8 cellular contexts compared by ENCODE assay signal in the genomic region with DNA sequence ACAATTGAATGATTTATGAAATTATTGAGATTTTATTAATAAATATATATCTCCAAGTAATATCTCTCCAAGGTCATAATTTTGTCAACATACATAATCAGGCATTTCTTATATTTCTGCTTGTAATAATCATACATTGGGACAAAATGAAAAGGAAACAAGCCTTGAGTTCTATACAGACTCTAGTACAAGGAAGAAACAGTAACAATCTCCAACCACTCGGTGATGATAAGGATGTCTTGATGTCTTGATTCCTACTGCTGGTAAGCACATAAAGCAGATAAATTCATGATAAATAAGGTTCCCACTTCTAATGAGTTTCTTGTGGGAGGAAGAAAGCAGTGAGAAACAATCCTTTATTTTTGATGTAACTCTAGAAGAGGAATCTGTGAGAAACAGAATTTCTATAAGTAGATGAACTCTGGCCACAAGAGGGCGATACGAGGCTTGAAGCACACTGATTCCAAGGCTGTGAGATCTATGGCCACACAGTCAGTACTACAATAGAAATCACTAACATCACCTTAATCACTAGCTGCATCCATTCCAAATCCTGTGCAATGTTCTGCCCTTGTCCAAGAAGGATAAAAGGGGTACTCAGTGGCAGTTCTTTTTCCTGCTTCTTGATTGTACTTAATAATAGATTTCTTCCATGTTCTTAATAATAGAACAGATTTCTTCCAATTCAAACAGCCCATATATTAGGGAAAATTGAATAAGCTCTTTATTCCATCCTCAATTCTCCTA. TPM values are rescaled to one million over a fixed set of nuclear protein-coding genes. Genes with fewer than 3 reads are reported as not detected.
DNase-seq lines count a peak whose midpoint lies in the region; ATAC-seq and TF ChIP-seq lines count a peak whose summit lies in the region.

No MANE protein-coding gene starts in this region.

- ATAC-seq in HCT116, result peak; percentile 97
- no peak for ATAC-seq in HG03097 (IDR thresholded peaks at IDR 0.05; ENCODE audit: low FRiP score, unreplicated experiment)

- no TSS peak for BruUV-seq in HCT116 (replicated peaks; lab: Mats Ljungman, UMichigan)

- TF ChIP-seq RAD21 in HCT116 (IDR thresholded peaks at IDR 0.05; ENCODE audit: low read depth), result peak; percentile 82

- no peak overlapping the region for H3K9ac ChIP-seq in HCT116 (ENCODE audit: low read length)

- intact Hi-C loops in HCT116 (cut with micrococcal nuclease), result loop anchor here (1.0 to 5.0 kb wide), 3 partner anchors 116 to 504 kb away; no protein-coding TSS in a partner anchor

- CTCF ChIA-PET in HCT116 (lab: Charles Lee), result interaction anchor here (0.6 to 2.4 kb wide), 16 partner anchors 13 to 499 kb away, joined by 3 to 36 read pairs (median 4); no protein-coding TSS in a partner anchor

- no peaks in the 10 kb centered on the region for H3K4me1 ChIP-seq in HCT116 (ENCODE audit: control insufficient read depth in 1 of 2, insufficient read depth in 2 of 2, low read length in 2 of 2)
- H3K4me1 ChIP-seq in hepatocyte (ENCODE audit: insufficient read depth), result no peaks in the 10 kb centered on the region

- H3K27me3 ChIP-seq in HCT116 (ENCODE audit: insufficient read depth, low read length), result no peaks in the 10 kb centered on the region
- H3K27me3 ChIP-seq in hepatocyte, result no peaks in the 10 kb centered on the region

- DNase-seq in COLO829 (ENCODE audit: low spot score), result peak; percentile 41
- peak; percentile 78 for DNase-seq in HCT116 (ENCODE audit: low read depth, low spot score)
- DNase-seq in NCI-H2029 (lab: John Stamatoyannopoulos, UW), result peak; percentile 89
- DNase-seq in T-helper 9 cell, result peak; percentile 66
- DNase-seq in astrocyte of the cerebellum (ENCODE audit: low read depth), result peak; percentile 76
- DNase-seq in hepatocyte (ENCODE audit: low spot score), result peak; percentile 88
- DNase-seq in skeletal muscle cell (ENCODE audit: low read depth), result peak; percentile 49

- TF ChIP-seq POLR2A in HCT116 (IDR thresholded peaks at IDR 0.05; ENCODE audit: borderline replicate concordance, extremely low read depth, insufficient read depth, insufficient read length), result no peak

- H3K4me2 ChIP-seq in HCT116 (ENCODE audit: low read length) (no peak overlapping the region), hepatocyte (no peak overlapping the region)

- H3K9me3 ChIP-seq in HCT116 (ENCODE audit: control insufficient read depth in 1 of 2, insufficient read depth in 1 of 2, low read depth in 1 of 2, low read length in 2 of 2) (no peaks in the 10 kb centered on the region), hepatocyte (ENCODE audit: low read depth) (no peaks in the 10 kb centered on the region)

- peak; percentile 61 to 83 (median 81) for TF ChIP-seq CTCF in HCT116 (IDR thresholded peaks at IDR 0.05 in 2 of 3, conservative IDR thresholded peaks at IDR 0.05 in 1 of 3; ENCODE audit: borderline replicate concordance in 1 of 3, insufficient read depth in 1 of 3, low read depth in 2 of 3, low read length in 2 of 3)
- peak; percentile 73 for TF ChIP-seq CTCF in astrocyte of the cerebellum (IDR thresholded peaks at IDR 0.05; ENCODE audit: low read depth, low read length, missing control alignments)
- peak; percentile 77 for TF ChIP-seq CTCF in hepatocyte (IDR thresholded peaks at IDR 0.05; ENCODE audit: poor library complexity)

- no peaks in the 10 kb centered on the region for H3K36me3 ChIP-seq in HCT116 (ENCODE audit: control insufficient read depth in 1 of 2, insufficient read depth in 2 of 2, low read length in 2 of 2)
- H3K36me3 ChIP-seq in hepatocyte (replicated peaks; ENCODE audit: insufficient read depth, low read depth), result no peaks in the 10 kb centered on the region

- RAD21 ChIA-PET in HCT116 (lab: Charles Lee; ENCODE audit: low non-redundant PET in 1 of 2, low total read pairs in 2 of 2, uncharacterized antibody in 2 of 2, unreplicated experiment in 2 of 2), result interaction anchor here (1.0 to 1.7 kb wide), 2 partner anchors 280 kb away, joined by 6 to 7 read pairs; no protein-coding TSS in a partner anchor

- H3K9me2 ChIP-seq in HCT116 (ENCODE audit: insufficient read depth) (no peaks in the 10 kb centered on the region), hepatocyte (replicated peaks; ENCODE audit: insufficient read depth) (no peaks in the 10 kb centered on the region)

- H4K20me1 ChIP-seq in HCT116 (ENCODE audit: insufficient read depth) (no peaks in the 10 kb centered on the region), hepatocyte (ENCODE audit: insufficient read depth, poor library complexity, severe bottlenecking) (no peaks in the 10 kb centered on the region)

- POLR2A ChIA-PET in HCT116 (lab: Charles Lee), result no interaction called here

- H3K4me3 ChIP-seq in HCT116 (replicated peaks in 1 of 2; ENCODE audit: low read depth in 1 of 2, low read length in 2 of 2) (no peak overlapping the region), astrocyte of the cerebellum (ENCODE audit: low read depth, low read length) (no peak overlapping the region), hepatocyte (no peak overlapping the region), skeletal muscle cell (ENCODE audit: low read depth, low read length) (no peak overlapping the region)

- in situ Hi-C loops in astrocyte of the cerebellum (cut with HindIII; ENCODE audit: low sequenced_read_pairs), result loop anchor here (5.0 kb wide), 1 partner anchor 274 kb away; no protein-coding TSS in a partner anchor

- no peaks in the 10 kb centered on the region for H3K79me2 ChIP-seq in HCT116 (ENCODE audit: insufficient read depth, low read length)
- no peaks in the 10 kb centered on the region for H3K79me2 ChIP-seq in hepatocyte

- H3K27ac ChIP-seq in HCT116 (ENCODE audit: low read depth, low read length) (no peak overlapping the region), hepatocyte (no peak overlapping the region)

- H2AFZ ChIP-seq in HCT116 (ENCODE audit: low read depth, low read length, poor library complexity, severe bottlenecking) (peak overlapping the region; percentile 91), hepatocyte (no peak overlapping the region)

- 29% methylated on average over 3 of the region's 3 CpGs for WGBS in hepatocyte (ENCODE audit: low lambda C conversion rate, missing lambda C conversion rate)

TF ChIP-seq in HCT116, 20 proteins besides CTCF, POLR2A, EP300 and RAD21:
- no peak for TF ChIP-seq ELF1 (IDR thresholded peaks at IDR 0.05; ENCODE audit: borderline replicate concordance, low read depth)
- TF ChIP-seq, protein P1, sequence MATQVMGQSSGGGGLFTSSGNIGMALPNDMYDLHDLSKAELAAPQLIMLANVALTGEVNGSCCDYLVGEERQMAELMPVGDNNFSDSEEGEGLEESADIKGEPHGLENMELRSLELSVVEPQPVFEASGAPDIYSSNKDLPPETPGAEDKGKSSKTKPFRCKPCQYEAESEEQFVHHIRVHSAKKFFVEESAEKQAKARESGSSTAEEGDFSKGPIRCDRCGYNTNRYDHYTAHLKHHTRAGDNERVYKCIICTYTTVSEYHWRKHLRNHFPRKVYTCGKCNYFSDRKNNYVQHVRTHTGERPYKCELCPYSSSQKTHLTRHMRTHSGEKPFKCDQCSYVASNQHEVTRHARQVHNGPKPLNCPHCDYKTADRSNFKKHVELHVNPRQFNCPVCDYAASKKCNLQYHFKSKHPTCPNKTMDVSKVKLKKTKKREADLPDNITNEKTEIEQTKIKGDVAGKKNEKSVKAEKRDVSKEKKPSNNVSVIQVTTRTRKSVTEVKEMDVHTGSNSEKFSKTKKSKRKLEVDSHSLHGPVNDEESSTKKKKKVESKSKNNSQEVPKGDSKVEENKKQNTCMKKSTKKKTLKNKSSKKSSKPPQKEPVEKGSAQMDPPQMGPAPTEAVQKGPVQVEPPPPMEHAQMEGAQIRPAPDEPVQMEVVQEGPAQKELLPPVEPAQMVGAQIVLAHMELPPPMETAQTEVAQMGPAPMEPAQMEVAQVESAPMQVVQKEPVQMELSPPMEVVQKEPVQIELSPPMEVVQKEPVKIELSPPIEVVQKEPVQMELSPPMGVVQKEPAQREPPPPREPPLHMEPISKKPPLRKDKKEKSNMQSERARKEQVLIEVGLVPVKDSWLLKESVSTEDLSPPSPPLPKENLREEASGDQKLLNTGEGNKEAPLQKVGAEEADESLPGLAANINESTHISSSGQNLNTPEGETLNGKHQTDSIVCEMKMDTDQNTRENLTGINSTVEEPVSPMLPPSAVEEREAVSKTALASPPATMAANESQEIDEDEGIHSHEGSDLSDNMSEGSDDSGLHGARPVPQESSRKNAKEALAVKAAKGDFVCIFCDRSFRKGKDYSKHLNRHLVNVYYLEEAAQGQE (IDR thresholded peaks at IDR 0.05; ENCODE audit: low read depth), result no peak
- no peak for TF ChIP-seq SIN3A (IDR thresholded peaks at IDR 0.05; ENCODE audit: low read depth)
- no peak for TF ChIP-seq ZFX (IDR thresholded peaks at IDR 0.05)
- no peak for TF ChIP-seq CBX3 (IDR thresholded peaks at IDR 0.05; ENCODE audit: low read depth)

RNA-seq across cellular contexts. Expression of a gene that starts 41.4 kb away (rescaled TPM):
- total RNA-seq in HCT116 (2021; ENCODE audit: unreplicated experiment), result 17.9 TPM
- polyA plus RNA-seq in HCT116 (2012), result 4.1 and 5.3 TPM in 2 replicates
- 5.1 and 9.5 TPM in 2 replicates for total RNA-seq in hepatocyte
- 1.7 and 4.6 TPM in 2 replicates for polyA plus RNA-seq in hepatocyte
